1 cellular context compared by ENCODE assay signal in genomic region chr7:94417261-94417660, GRCh38.
TF ChIP-seq lines count a peak whose summit lies in the region.

No MANE protein-coding gene starts in this region.

TF ChIP-seq in IMR-90, 13 proteins besides CTCF, POLR2A, EP300 and RAD21 (continued from another document):
- no peak for TF ChIP-seq RFX5 (IDR thresholded peaks at IDR 0.05; ENCODE audit: low read depth, low read length)
- no peak for TF ChIP-seq ELK1 (IDR thresholded peaks at IDR 0.05; ENCODE audit: borderline replicate concordance, low read depth, low read length)
- TF ChIP-seq FOS (IDR thresholded peaks at IDR 0.05; ENCODE audit: low read depth, low read length): no peak
- TF ChIP-seq SMC3 (IDR thresholded peaks at IDR 0.05; ENCODE audit: low read depth, low read length): no peak
- no peak for TF ChIP-seq MXI1 (IDR thresholded peaks at IDR 0.05; ENCODE audit: borderline replicate concordance, low read depth, low read length)
- no peak for TF ChIP-seq RCOR1 (IDR thresholded peaks at IDR 0.05; ENCODE audit: insufficient replicate concordance, low read length)
- TF ChIP-seq NFE2L2 (IDR thresholded peaks at IDR 0.05; ENCODE audit: low read depth, low read length): no peak
- TF ChIP-seq BHLHE40 (IDR thresholded peaks at IDR 0.05; ENCODE audit: low read depth, low read length): no peak
